Comparison of ENCODE assay signal across 15 cellular contexts in the genomic region with DNA sequence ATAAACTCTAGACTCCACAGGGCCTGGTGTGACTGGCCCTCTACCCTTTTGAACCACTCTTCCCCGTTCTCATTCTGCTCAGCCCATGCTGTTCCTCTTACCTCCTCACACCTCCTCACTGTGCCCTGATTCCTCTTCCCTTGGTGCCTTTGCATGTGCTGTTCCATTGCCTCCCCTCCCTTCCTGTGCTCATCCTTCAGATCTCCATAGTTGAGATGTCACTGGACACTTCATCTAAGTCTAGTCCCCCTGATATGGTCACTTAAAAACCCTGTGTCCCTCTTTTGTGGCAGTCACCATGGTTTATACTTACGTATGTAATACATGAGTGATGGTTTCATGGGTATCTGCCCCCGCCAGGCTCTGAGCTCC.
DNase-seq lines count a peak whose midpoint lies in the region; TF ChIP-seq lines count a peak whose summit lies in the region.
"Had no signal": no experiment of that assay in that cellular context is flagged by ENCODE, and none has a peak within 500 bp of the region (broad histone marks: within the 10 kb centered on the region; RNA-seq: fewer than 3 reads in every experiment).

No MANE protein-coding gene starts in this region.

- peak overlapping the region; percentile 60 for H2BK15ac ChIP-seq in mesenchymal stem cell (ENCODE audit: low read depth, poor library complexity, severe bottlenecking)

- WGBS in mesenchymal stem cell = 97% methylated on average over 3 of the region's 3 CpGs

- H2BK12ac ChIP-seq in mesenchymal stem cell (ENCODE audit: low read length in 2 of 2) = peak overlapping the region in 1 of 2 experiments; percentile 70

- H3K9ac ChIP-seq in mesenchymal stem cell (ENCODE audit: low read length) = no peak overlapping the region

- no peak overlapping the region for H3K4me2 ChIP-seq in mesenchymal stem cell (ENCODE audit: low read length, poor library complexity, severe bottlenecking)

- H3K36me3 ChIP-seq in mesenchymal stem cell (ENCODE audit: control insufficient read depth in 1 of 2, insufficient read depth in 2 of 2, low read depth in 1 of 2, low read length in 2 of 2) (no peaks in the 10 kb centered on the region), right atrium auricular region (no peaks in the 10 kb centered on the region)
- H3K36me3 ChIP-seq: MG63 had no signal

- H3K27ac ChIP-seq in 22Rv1 (peak overlapping the region; percentile 32), VCaP (peak overlapping the region; percentile 94), mesenchymal stem cell (ENCODE audit: low read length, poor library complexity, severe bottlenecking) (no peak overlapping the region), substantia nigra (ENCODE audit: low read depth, low read length, poor library complexity, severe bottlenecking) (peak overlapping the region; percentile 76), right atrium auricular region (no peak overlapping the region)

- H3K14ac ChIP-seq in mesenchymal stem cell (ENCODE audit: low read length in 2 of 2) = peak overlapping the region in 1 of 2 experiments; percentile 62

- no peak overlapping the region for H2BK5ac ChIP-seq in mesenchymal stem cell (ENCODE audit: low read depth, low read length, poor library complexity, severe bottlenecking)

- no peak overlapping the region for H2BK120ac ChIP-seq in mesenchymal stem cell (ENCODE audit: low read depth, low read length)

- H3K18ac ChIP-seq in mesenchymal stem cell (ENCODE audit: low read depth in 1 of 2, low read length in 2 of 2) = peak overlapping the region; percentile 12 to 76

- no peak for DNase-seq in mesenchymal stem cell
- DNase-seq in substantia nigra (lab: John Stamatoyannopoulos, UW) = no peak
- no peak for DNase-seq in GF-D8 (lab: John Stamatoyannopoulos, UW)
- no peak for DNase-seq in NCI-H2107 treated with DMSO at 0.1 percent for 48 hours (lab: John Stamatoyannopoulos, UW; ENCODE audit: unreplicated experiment)
- DNase-seq in right atrium auricular region (ENCODE audit: low spot score) = no peak
- DNase-seq in activated CD4-positive, alpha-beta T cell treated with anti-CD3 and anti-CD28 coated beads for 1 hour = no peak
- DNase-seq: COR-L47, Karpas-422, MG63, NCI-H1092, NCI-H146, NCI-H2081 treated with DMSO at 0.1 percent for 48 hours, NCI-H524 had no signal

- no peak overlapping the region for H4K91ac ChIP-seq in mesenchymal stem cell (ENCODE audit: low read length)

- H3K4ac ChIP-seq in mesenchymal stem cell (ENCODE audit: low read depth in 1 of 2, low read length in 2 of 2) = no peak overlapping the region

- H3K27me3 ChIP-seq in mesenchymal stem cell (ENCODE audit: control insufficient read depth in 1 of 2, insufficient read depth in 1 of 2, low read length in 2 of 2) (peaks cover 0 to 32% of the 10 kb centered on the region in 2 experiments), right atrium auricular region (no peaks in the 10 kb centered on the region)
- H3K27me3 ChIP-seq: MG63 had no signal

- H2AFZ ChIP-seq in mesenchymal stem cell (ENCODE audit: low read depth, low read length) = no peak overlapping the region

- H3K79me1 ChIP-seq in mesenchymal stem cell (replicated peaks; ENCODE audit: low read length, poor library complexity, severe bottlenecking) = no peaks in the 10 kb centered on the region

- peak overlapping the region in 1 of 2 experiments; percentile 5 for H3K23ac ChIP-seq in mesenchymal stem cell (ENCODE audit: low read length in 2 of 2)

- no peak overlapping the region for H4K8ac ChIP-seq in mesenchymal stem cell (ENCODE audit: low read length)

- no peak overlapping the region for H3K4me3 ChIP-seq in mesenchymal stem cell (ENCODE audit: insufficient read depth in 1 of 2, low read depth in 1 of 2, low read length in 2 of 2)
- H3K4me3 ChIP-seq in right atrium auricular region = no peak overlapping the region
- H3K4me3 ChIP-seq: MG63 had no signal

- peaks cover 12% of the 10 kb centered on the region for H3K4me1 ChIP-seq in mesenchymal stem cell (ENCODE audit: control insufficient read depth, insufficient read depth, low read depth, low read length)
- no peaks in the 10 kb centered on the region for H3K4me1 ChIP-seq in right atrium auricular region

- no peaks in the 10 kb centered on the region for H3K9me3 ChIP-seq in mesenchymal stem cell (ENCODE audit: control insufficient read depth, low read length)
- H3K9me3 ChIP-seq in right atrium auricular region = no peaks in the 10 kb centered on the region
- H3K9me3 ChIP-seq: MG63 had no signal

- TF ChIP-seq CTCF in 22Rv1 (IDR thresholded peaks at IDR 0.05) (no peak), VCaP (conservative IDR thresholded peaks at IDR 0.05) (no peak), right atrium auricular region (IDR thresholded peaks at IDR 0.05) (no peak)

- no peak overlapping the region for H2AK5ac ChIP-seq in mesenchymal stem cell (ENCODE audit: low read length, severe bottlenecking)

Comparison
In these comparisons a context has a peak if more than half of its experiments do, and no peak if none do; other contexts are left out.
1. H3K27ac ChIP-seq: peak in 22Rv1 (single experiment), VCaP (single experiment) and substantia nigra (single experiment); none in mesenchymal stem cell (single experiment) and right atrium auricular region (0 of 2).